8 cellular contexts compared by ENCODE assay signal in the genomic region with DNA sequence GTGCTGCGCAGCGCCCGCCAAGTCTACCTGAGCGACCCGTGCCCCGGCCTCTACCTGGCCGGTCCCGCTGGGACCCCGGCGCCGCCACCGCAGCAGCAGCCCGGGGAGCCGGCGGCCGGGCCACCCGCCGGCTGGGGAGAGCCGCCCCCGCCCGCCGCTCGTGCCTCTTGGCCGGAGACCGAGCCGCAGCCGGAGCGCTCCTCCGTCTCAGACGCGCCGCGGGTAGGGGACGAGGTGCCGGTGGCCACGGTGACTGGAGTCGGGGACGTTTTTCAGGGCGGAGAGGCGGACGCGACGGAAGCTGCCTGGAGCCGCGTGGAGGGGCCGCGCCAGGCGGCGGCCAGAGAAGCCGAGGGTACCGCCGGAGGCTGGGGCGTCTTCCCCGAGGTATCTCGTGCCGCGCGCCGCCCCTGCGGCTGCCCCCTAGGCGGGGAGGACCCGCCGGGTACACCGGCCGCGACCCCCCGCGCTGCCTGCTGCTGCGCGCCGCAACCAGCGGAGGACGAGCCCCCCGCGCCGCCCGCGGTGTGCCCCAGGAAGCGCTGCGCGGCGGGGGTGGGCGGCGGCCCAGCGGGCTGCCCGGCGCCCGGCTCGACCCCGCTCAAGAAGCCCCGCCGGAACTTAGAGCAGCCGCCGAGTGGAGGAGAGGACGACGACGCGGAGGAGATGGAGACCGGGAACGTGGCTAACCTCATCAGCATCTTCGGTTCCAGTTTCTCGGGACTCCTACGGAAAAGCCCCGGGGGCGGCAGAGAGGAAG. TPM values are rescaled to one million over a fixed set of nuclear protein-coding genes. Genes with fewer than 3 reads are reported as not detected.
DNase-seq lines count a peak whose midpoint lies in the region; ATAC-seq and TF ChIP-seq lines count a peak whose summit lies in the region.

No MANE protein-coding gene starts in this region.

- H3K4me1 ChIP-seq in muscle layer of colon (ENCODE audit: insufficient read depth, low read length): peaks cover 15% of the 10 kb centered on the region
- H3K4me1 ChIP-seq in thyroid gland: peaks cover 7 to 8% of the 10 kb centered on the region in 2 donors

- H3K27me3 ChIP-seq in muscle layer of colon (ENCODE audit: control insufficient read depth in 1 of 2, insufficient read depth in 2 of 2, low read length in 2 of 2): no peaks in the 10 kb centered on the region
- no peaks in the 10 kb centered on the region for H3K27me3 ChIP-seq in thyroid gland

- in situ Hi-C loops in KBM-7 (cut with MboI; ENCODE audit: low pct_unique_long_range_greater_than_20kb, low sequenced_read_pairs): no loop called here

- peak; percentile 74 for DNase-seq in DMS 273 (lab: John Stamatoyannopoulos, UW; ENCODE audit: unreplicated experiment)
- DNase-seq in DMS 273 treated with DMSO at 0.1 percent for 48 hours (lab: John Stamatoyannopoulos, UW): no peak
- peak; percentile 42 for DNase-seq in UCSD-AML1 (lab: John Stamatoyannopoulos, UW; ENCODE audit: unreplicated experiment)
- no peak for DNase-seq in coronary artery (ENCODE audit: low spot score)
- DNase-seq in thyroid gland: peak; percentile 33 to 46
- no peak for DNase-seq in KBM-7

- H3K36me3 ChIP-seq in muscle layer of colon (ENCODE audit: insufficient read depth, low read length) (no peaks in the 10 kb centered on the region), thyroid gland (no peaks in the 10 kb centered on the region)

- ATAC-seq in HG03103 (IDR thresholded peaks at IDR 0.05; ENCODE audit: low read depth, unreplicated experiment): peak; percentile 0

- H3K9me3 ChIP-seq in muscle layer of colon (ENCODE audit: low read length): no peaks in the 10 kb centered on the region
- no peaks in the 10 kb centered on the region for H3K9me3 ChIP-seq in thyroid gland

- H3K9ac ChIP-seq in muscle layer of colon (ENCODE audit: low read length): peak overlapping the region; percentile 91

- H3K4me3 ChIP-seq in coronary artery: peak overlapping the region; percentile 77
- H3K4me3 ChIP-seq in muscle layer of colon (ENCODE audit: low read depth in 1 of 2, low read length in 2 of 2): peak overlapping the region; percentile 53 to 86
- H3K4me3 ChIP-seq in thyroid gland (replicated peaks in 1 of 3): peak overlapping the region; percentile 63 to 76 (median 70)

- intact Hi-C loops in thyroid gland (cut with DNase I): loop anchor here (5.0 kb wide), 1 partner anchor 53 kb away; no protein-coding TSS in a partner anchor

- 0% methylated on average over 6 to 21 of the region's 105 CpGs for WGBS in thyroid gland, 2 donors

- TF ChIP-seq CTCF in coronary artery (IDR thresholded peaks at IDR 0.05) (no peak), thyroid gland (IDR thresholded peaks at IDR 0.05) (no peak)

- no peak for TF ChIP-seq POLR2A in thyroid gland (IDR thresholded peaks at IDR 0.05)

- H3K27ac ChIP-seq in coronary artery (peak overlapping the region; percentile 97 to 98), muscle layer of colon (ENCODE audit: low read depth, low read length) (peak overlapping the region; percentile 97), thyroid gland (peak overlapping the region; percentile 56 to 85 (median 82))

RNA-seq across cellular contexts. Expression of a gene that starts 0.7 kb away (rescaled TPM):
- 1 to 10 TPM; 7.2 to 7.8 (median 7.6) TPM for total RNA-seq in thyroid gland

RNA-seq across cellular contexts. Expression of a gene that starts 55.4 kb away (rescaled TPM):
- 10 to 100 TPM; 21.9 to 32.2 (median 25.2) TPM for total RNA-seq in thyroid gland

Comparison
In these comparisons a context has a peak if more than half of its experiments do, and no peak if none do; other contexts are left out.
1. DNase-seq: peak in DMS 273 (single experiment), UCSD-AML1 (single experiment) and thyroid gland (2 of 2); none in DMS 273 treated with DMSO at 0.1 percent for 48 hours (single experiment), coronary artery (single experiment) and KBM-7 (single experiment).
2. Peak in every context shown above with its lines, with median percentiles within 50 percentile points of each other: H3K27ac ChIP-seq and H3K4me3 ChIP-seq.